In the genomic region with DNA sequence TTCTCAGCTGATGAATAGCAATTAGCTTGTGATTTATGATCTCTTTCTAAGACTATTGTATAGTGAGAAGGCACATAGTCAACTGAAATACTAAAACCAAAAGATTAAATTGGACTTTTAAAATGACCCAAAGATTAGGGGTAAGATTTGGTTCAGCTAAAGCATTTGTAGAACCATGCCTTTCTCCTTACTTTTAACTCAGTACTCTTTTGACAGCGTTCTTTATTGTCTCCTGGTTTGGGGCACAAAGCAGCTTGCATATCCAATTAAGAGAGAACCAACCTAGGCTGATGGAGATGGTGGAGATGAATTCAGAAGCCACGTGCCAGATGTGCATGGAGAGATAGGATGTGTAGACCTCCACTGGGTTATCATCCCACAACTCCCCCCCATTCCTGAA, we compare ENCODE assay signal across 1 cellular context.
TF ChIP-seq lines count a peak whose summit lies in the region.

No MANE protein-coding gene starts in this region.

TF ChIP-seq in HepG2, 621 proteins besides CTCF, POLR2A, EP300 and RAD21 (continued from another document):
- TF ChIP-seq ZBTB40 (IDR thresholded peaks at IDR 0.05) (no peak), ZBTB40 (CRISPR knock-in tag; IDR thresholded peaks at IDR 0.05) (no peak), MEIS2 (CRISPR knock-in tag; IDR thresholded peaks at IDR 0.05) (no peak), PITX1 (CRISPR knock-in tag; IDR thresholded peaks at IDR 0.05) (no peak), YY1 (IDR thresholded peaks at IDR 0.05; ENCODE audit: insufficient read depth, insufficient replicate concordance, low read depth, low read length) (no peak), ZNF235 (CRISPR knock-in tag; IDR thresholded peaks at IDR 0.05; ENCODE audit: borderline replicate concordance) (no peak), MNT (IDR thresholded peaks at IDR 0.05) (no peak), ARNT (IDR thresholded peaks at IDR 0.05) (no peak), ZNF543 (CRISPR knock-in tag; IDR thresholded peaks at IDR 0.05) (no peak)
TF ChIP-seq in HepG2: peak in this region for 0.
